14 cellular contexts compared by ENCODE assay signal in genomic region chr15:25176991-25177954, GRCh38.
DNase-seq lines count a peak whose midpoint lies in the region; ATAC-seq and TF ChIP-seq lines count a peak whose summit lies in the region.
"Had no signal": no experiment of that assay in that cellular context is flagged by ENCODE, and none has a peak within 500 bp of the region (broad histone marks: within the 10 kb centered on the region; RNA-seq: fewer than 3 reads in every experiment).

No MANE protein-coding gene starts in this region.

- 82 to 92% methylated on average over 21 of the region's 21 CpGs for WGBS in lung, 2 donors

- no peaks in the 10 kb centered on the region for H3K36me3 ChIP-seq in lung (ENCODE audit: control insufficient read depth in 2 of 2, insufficient read depth in 2 of 2, low read length in 2 of 2)
- H3K36me3 ChIP-seq: ascending aorta, gastrocnemius medialis had no signal

- H3K4me1 ChIP-seq in lung (ENCODE audit: control insufficient read depth in 2 of 2, insufficient read depth in 2 of 2, low read length in 2 of 2), result no peaks in the 10 kb centered on the region
- H3K4me1 ChIP-seq: ascending aorta, gastrocnemius medialis had no signal

- DNase-seq in activated gamma-delta T cell treated with Interleukin-2 at 50 U/mL for 16 hours, result peak; percentile 1
- DNase-seq in activated gamma-delta T cell (lab: John Stamatoyannopoulos, UW), result no peak
- DNase-seq in dorsolateral prefrontal cortex, result peak; percentile 2 to 35 (median 17)
- DNase-seq in lung (ENCODE audit: low spot score), result peak; percentile 21
- peak; percentile 58 for DNase-seq in type B pancreatic cell (ENCODE audit: extremely low spot score, unreplicated experiment)
- no peak for DNase-seq in NCI-H526 (lab: John Stamatoyannopoulos, UW)
- DNase-seq: effector memory CD8-positive, alpha-beta T cell; gastrocnemius medialis; NCI-H146; NCI-H526 treated with DMSO at 0.1 percent for 48 hours; SHP77 had no signal

- H3K27ac ChIP-seq in dorsolateral prefrontal cortex, result no peak overlapping the region
- H3K27ac ChIP-seq in lung (ENCODE audit: low read depth in 1 of 2, low read length in 1 of 2), result no peak overlapping the region
- H3K27ac ChIP-seq: ascending aorta, gastrocnemius medialis had no signal

- TF ChIP-seq CTCF in dorsolateral prefrontal cortex (IDR thresholded peaks at IDR 0.05 in 54 of 56, conservative IDR thresholded peaks at IDR 0.05 in 2 of 56; ENCODE audit: low read depth in 1 of 56, partially characterized antibody in 56 of 56), result no peak
- no peak for TF ChIP-seq CTCF in lung (IDR thresholded peaks at IDR 0.05; ENCODE audit: control extremely low read depth, extremely low read depth)
- no peak for TF ChIP-seq CTCF in type B pancreatic cell (conservative IDR thresholded peaks at IDR 0.05)

- ATAC-seq in lung (ENCODE audit: insufficient read depth, low FRiP score) (no peak), GM21576 (IDR thresholded peaks at IDR 0.05; ENCODE audit: unreplicated experiment) (no peak), esophagus mucosa (no peak)
- ATAC-seq: effector memory CD8-positive, alpha-beta T cell; gastrocnemius medialis had no signal

- no peaks in the 10 kb centered on the region for H3K27me3 ChIP-seq in dorsolateral prefrontal cortex
- no peaks in the 10 kb centered on the region for H3K27me3 ChIP-seq in lung (ENCODE audit: control insufficient read depth, insufficient read depth)
- H3K27me3 ChIP-seq: ascending aorta, gastrocnemius medialis had no signal

- peaks cover 0 to 84% of the 10 kb centered on the region in 2 donors for H3K9me3 ChIP-seq in lung (ENCODE audit: control insufficient read depth in 2 of 2, insufficient read depth in 1 of 2, low read length in 1 of 2)

- no peaks in the 10 kb centered on the region for H3K4me1 Mint-ChIP-seq in type B pancreatic cell (ENCODE audit: unreplicated experiment)

- H3K4me3 ChIP-seq in dorsolateral prefrontal cortex (no peak overlapping the region), lung (no peak overlapping the region)
- H3K4me3 ChIP-seq: ascending aorta, gastrocnemius medialis had no signal

- H3K4me3 Mint-ChIP-seq in type B pancreatic cell, result no peak overlapping the region
- H3K4me3 Mint-ChIP-seq: effector memory CD8-positive, alpha-beta T cell had no signal

- no peaks in the 10 kb centered on the region for H3K27me3 Mint-ChIP-seq in type B pancreatic cell
- H3K27me3 Mint-ChIP-seq: effector memory CD8-positive, alpha-beta T cell had no signal

- intact Hi-C loops in dorsolateral prefrontal cortex (cut with DNase I), result no loop called here

- peaks cover 7% of the 10 kb centered on the region for H3K9me3 Mint-ChIP-seq in type B pancreatic cell

- no peaks in the 10 kb centered on the region for H3K36me3 Mint-ChIP-seq in type B pancreatic cell

- no peak overlapping the region for H3K27ac Mint-ChIP-seq in type B pancreatic cell
- H3K27ac Mint-ChIP-seq: effector memory CD8-positive, alpha-beta T cell had no signal

Comparison
In these comparisons a context has a peak if more than half of its experiments do, and no peak if none do; other contexts are left out.
1. DNase-seq: peak in activated gamma-delta T cell treated with Interleukin-2 at 50 U/mL for 16 hours (single experiment), dorsolateral prefrontal cortex (10 of 10), lung (single experiment) and type B pancreatic cell (single experiment); none in activated gamma-delta T cell (single experiment) and NCI-H526 (0 of 2).